Comparison of ENCODE assay signal across 22 cellular contexts in the genomic region with DNA sequence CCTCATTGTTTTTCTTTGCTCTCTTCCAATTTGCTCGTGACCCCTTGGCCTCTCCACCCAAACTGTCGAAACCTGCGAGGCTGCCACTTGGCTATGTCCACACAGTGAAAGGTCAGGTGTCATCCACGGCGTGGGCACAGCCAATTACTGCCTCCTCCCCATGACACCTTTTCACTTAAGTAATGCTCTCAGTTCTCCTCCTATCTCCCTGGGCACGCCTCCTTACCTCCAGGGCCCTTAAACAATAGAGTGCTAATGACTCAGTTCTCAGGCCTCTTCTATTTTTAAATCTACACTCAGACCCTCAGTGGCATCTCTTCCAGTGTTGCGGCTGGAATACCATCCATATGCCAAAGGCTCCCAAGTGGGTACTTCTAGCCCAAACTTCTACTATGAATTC.
DNase-seq lines count a peak whose midpoint lies in the region; ATAC-seq and TF ChIP-seq lines count a peak whose summit lies in the region.
"Had no signal": no experiment of that assay in that cellular context is flagged by ENCODE, and none has a peak within 500 bp of the region (broad histone marks: within the 10 kb centered on the region; RNA-seq: fewer than 3 reads in every experiment).

No MANE protein-coding gene starts in this region.

- H3K4me1 Mint-ChIP-seq in nephron progenitor cell = peaks cover 27% of the 10 kb centered on the region
- peaks cover 2% of the 10 kb centered on the region for H3K4me1 Mint-ChIP-seq in activated naive CD4-positive, alpha-beta T cell treated with anti-CD3 and anti-CD28 coated beads for 36 hours (ENCODE audit: low read depth)

- H3K27ac Mint-ChIP-seq in nephron progenitor cell = peak overlapping the region; percentile 36
- no peak overlapping the region for H3K27ac Mint-ChIP-seq in activated naive CD4-positive, alpha-beta T cell treated with anti-CD3 and anti-CD28 coated beads for 36 hours
- H3K27ac Mint-ChIP-seq: activated naive CD8-positive, alpha-beta T cell treated with anti-CD3 and anti-CD28 coated beads, Interleukin-2, amount 10 ng/mL, durations not matched to agents 7 days and 5 days; stimulated activated naive CD8-positive, alpha-beta T cell treated with anti-CD3 and anti-CD28 coated beads, Interleukin-15, Interleukin-2, amounts not matched to agents 100 ng/mL and 50 ng/mL, for 24 hours had no signal

- ATAC-seq in RWPE2 (ENCODE audit: low read depth) (peak; percentile 73), GM19023 (IDR thresholded peaks at IDR 0.05; ENCODE audit: unreplicated experiment) (no peak)

- no peak for TF ChIP-seq EP300 in esophagus muscularis mucosa (IDR thresholded peaks at IDR 0.05)

- no peak for TF ChIP-seq CTCF in RWPE2 (IDR thresholded peaks at IDR 0.05; ENCODE audit: poor library complexity, severe bottlenecking)
- no peak for TF ChIP-seq CTCF in esophagus muscularis mucosa (IDR thresholded peaks at IDR 0.05)
- TF ChIP-seq CTCF in nephron progenitor cell (IDR thresholded peaks at IDR 0.05) = no peak
- TF ChIP-seq CTCF in thyroid gland (IDR thresholded peaks at IDR 0.05) = no peak

- H3K9me3 Mint-ChIP-seq in nephron progenitor cell = no peaks in the 10 kb centered on the region
- H3K9me3 Mint-ChIP-seq in activated naive CD4-positive, alpha-beta T cell treated with anti-CD3 and anti-CD28 coated beads for 36 hours = no peaks in the 10 kb centered on the region
- H3K9me3 Mint-ChIP-seq: stimulated activated naive CD8-positive, alpha-beta T cell treated with anti-CD3 and anti-CD28 coated beads, Interleukin-15, Interleukin-2, amounts not matched to agents 100 ng/mL and 50 ng/mL, for 24 hours had no signal

- H3K4me3 Mint-ChIP-seq in nephron progenitor cell = no peak overlapping the region
- no peak overlapping the region for H3K4me3 Mint-ChIP-seq in activated naive CD4-positive, alpha-beta T cell treated with anti-CD3 and anti-CD28 coated beads for 36 hours
- H3K4me3 Mint-ChIP-seq: activated naive CD8-positive, alpha-beta T cell treated with anti-CD3 and anti-CD28 coated beads, Interleukin-2, amount 10 ng/mL, durations not matched to agents 7 days and 5 days; stimulated activated naive CD8-positive, alpha-beta T cell treated with anti-CD3 and anti-CD28 coated beads, Interleukin-15, Interleukin-2, amounts not matched to agents 100 ng/mL and 50 ng/mL, for 24 hours had no signal

- H3K27ac ChIP-seq in RWPE2 (ENCODE audit: poor library complexity, severe bottlenecking) = no peak overlapping the region
- H3K27ac ChIP-seq in esophagus muscularis mucosa (replicated peaks in 1 of 4) = no peak overlapping the region
- H3K27ac ChIP-seq in thyroid gland = no peak overlapping the region
- H3K27ac ChIP-seq: ascending aorta, neutrophil had no signal

- H3K4me1 ChIP-seq in RWPE2 (ENCODE audit: insufficient read depth, poor library complexity, severe bottlenecking) (no peaks in the 10 kb centered on the region), esophagus muscularis mucosa (peaks cover 0 to 16% (median 12%) of the 10 kb centered on the region in 4 donors), thyroid gland (no peaks in the 10 kb centered on the region)
- H3K4me1 ChIP-seq: ascending aorta, BE2C had no signal

- CTCF ChIA-PET in activated naive CD4-positive, alpha-beta T cell treated with anti-CD3 and anti-CD28 coated beads for 36 hours (lab: Charles Lee) = no interaction called here

- H3K36me3 ChIP-seq in RWPE2 (ENCODE audit: low read depth) (no peaks in the 10 kb centered on the region), esophagus muscularis mucosa (no peaks in the 10 kb centered on the region), thyroid gland (no peaks in the 10 kb centered on the region)
- H3K36me3 ChIP-seq: ascending aorta, BE2C, neutrophil had no signal

- peaks cover 18% of the 10 kb centered on the region for H3K27me3 Mint-ChIP-seq in nephron progenitor cell (ENCODE audit: low read depth, poor library complexity)
- peaks cover 4% of the 10 kb centered on the region for H3K27me3 Mint-ChIP-seq in activated naive CD4-positive, alpha-beta T cell treated with anti-CD3 and anti-CD28 coated beads for 36 hours (ENCODE audit: low read depth)

- intact Hi-C loops in esophagus muscularis mucosa (cut with DNase I) (no loop called here), thyroid gland (cut with DNase I) (no loop called here)
- intact Hi-C loops in activated naive CD4-positive, alpha-beta T cell treated with anti-CD3 and anti-CD28 coated beads for 36 hours (cut with micrococcal nuclease) = no loop called here

- 73% methylated on average over 7 of the region's 7 CpGs for WGBS in esophagus muscularis mucosa
- 74 to 81% methylated on average over 7 of the region's 7 CpGs for WGBS in thyroid gland, 2 donors

- TF ChIP-seq POLR2A in esophagus muscularis mucosa (IDR thresholded peaks at IDR 0.05; ENCODE audit: low read depth) = no peak
- no peak for TF ChIP-seq POLR2A in thyroid gland (IDR thresholded peaks at IDR 0.05)

- no peaks in the 10 kb centered on the region for H3K9me3 ChIP-seq in RWPE2 (ENCODE audit: severe bottlenecking)
- no peaks in the 10 kb centered on the region for H3K9me3 ChIP-seq in esophagus muscularis mucosa
- no peaks in the 10 kb centered on the region for H3K9me3 ChIP-seq in thyroid gland
- H3K9me3 ChIP-seq: ascending aorta, BE2C, neutrophil had no signal

- H3K4me3 ChIP-seq in RWPE2 (ENCODE audit: severe bottlenecking) (no peak overlapping the region), esophagus muscularis mucosa (no peak overlapping the region), thyroid gland (replicated peaks in 1 of 3) (no peak overlapping the region)
- H3K4me3 ChIP-seq: ascending aorta had no signal

- H3K27me3 ChIP-seq in RWPE2 (ENCODE audit: insufficient read depth, poor library complexity, severe bottlenecking) = no peaks in the 10 kb centered on the region
- no peaks in the 10 kb centered on the region for H3K27me3 ChIP-seq in esophagus muscularis mucosa
- H3K27me3 ChIP-seq in thyroid gland = no peaks in the 10 kb centered on the region
- H3K27me3 ChIP-seq: ascending aorta, BE2C, neutrophil had no signal

- H3K36me3 Mint-ChIP-seq in nephron progenitor cell (ENCODE audit: low read depth) = no peaks in the 10 kb centered on the region
- no peaks in the 10 kb centered on the region for H3K36me3 Mint-ChIP-seq in activated naive CD4-positive, alpha-beta T cell treated with anti-CD3 and anti-CD28 coated beads for 36 hours (ENCODE audit: low read depth)

- DNase-seq in ELF-1 (ENCODE audit: low read depth, low spot score) (peak; percentile 29), RWPE2 (ENCODE audit: low spot score) (no peak), esophagus muscularis mucosa (ENCODE audit: extremely low spot score) (peak; percentile 84), nephron progenitor cell (no peak), thyroid gland (no peak), NCI-H524 treated with DMSO at 0.1 percent for 48 hours (lab: John Stamatoyannopoulos, UW) (no peak)
- DNase-seq in activated naive CD4-positive, alpha-beta T cell treated with anti-CD3 and anti-CD28 coated beads for 36 hours = no peak
- DNase-seq: ACHN; activated CD4-positive, alpha-beta T cell treated with anti-CD3 and anti-CD28 coated beads for 48 hours; activated effector memory CD4-positive, alpha-beta T cell treated with anti-CD3 and anti-CD28 coated beads, Interleukin-2, amount 50 U/mL, for 16 hours; activated naive CD8-positive, alpha-beta T cell treated with anti-CD3 and anti-CD28 coated beads, Interleukin-2, amount 10 ng/mL, durations not matched to agents 7 days and 5 days; activated T-cell treated with anti-CD3 and anti-CD28 coated beads, Interleukin-2, amount 50 U/mL, for 1 hour; BE2C; caudate nucleus; DMS153; NCI-H1105; NCI-H187 treated with DMSO at 0.1 percent for 48 hours; Right ventricle myocardium superior had no signal

Comparison
In these comparisons a context has a peak if more than half of its experiments do, and no peak if none do; other contexts are left out.
1. DNase-seq: peak in ELF-1 (single experiment) and esophagus muscularis mucosa (single experiment); none in RWPE2 (single experiment), nephron progenitor cell (single experiment), activated naive CD4-positive, alpha-beta T cell treated with anti-CD3 and anti-CD28 coated beads for 36 hours (single experiment), thyroid gland (0 of 2) and NCI-H524 treated with DMSO at 0.1 percent for 48 hours (single experiment).